In genomic region chr19:23440207-23440606, GRCh38 we compare ENCODE assay signal across 16 cellular contexts. TPM values are rescaled to one million over a fixed set of nuclear protein-coding genes. Genes with fewer than 3 reads are reported as not detected.
DNase-seq lines count a peak whose midpoint lies in the region; ATAC-seq, FAIRE-seq and TF ChIP-seq lines count a peak whose summit lies in the region.
"Had no signal": no experiment of that assay in that cellular context is flagged by ENCODE, and none has a peak within 500 bp of the region (broad histone marks: within the 10 kb centered on the region; RNA-seq: fewer than 3 reads in every experiment).

No MANE protein-coding gene starts in this region.

- TF ChIP-seq POLR2A in breast epithelium (IDR thresholded peaks at IDR 0.05) = no peak

- H3K36me3 Mint-ChIP-seq in MCF 10A (ENCODE audit: insufficient read depth, unreplicated experiment) = no peaks in the 10 kb centered on the region

- no peak for FAIRE-seq in RCC 7860 (lab: Jason Lieb, UNC)

- intact Hi-C loops in MCF 10A (cut with micrococcal nuclease) (no loop called here), breast epithelium (cut with DNase I; ENCODE audit: low total_unique reads) (no loop called here)

- no peak overlapping the region for H3K9ac ChIP-seq in HUES48 (ENCODE audit: low read depth, low read length)

- H3K27me3 Mint-ChIP-seq in MCF 10A (ENCODE audit: insufficient read depth, unreplicated experiment) = no peaks in the 10 kb centered on the region
- H3K27me3 Mint-ChIP-seq: B cell had no signal

- DNase-seq in MCF 10A (ENCODE audit: unreplicated experiment) (no peak), breast epithelium (ENCODE audit: low spot score in 2 of 2) (no peak), astrocyte of the spinal cord (ENCODE audit: low read depth, low spot score) (no peak), dermis blood vessel endothelial cell (no peak), RCC 7860 (ENCODE audit: low spot score) (no peak)
- peak; percentile 25 for DNase-seq in stimulated activated CD8-positive, alpha-beta memory T cell treated with anti-CD3 and anti-CD28 coated beads, Interleukin-4, amount 100 ng/mL, for 48 hours
- DNase-seq: activated CD4-positive, alpha-beta T cell treated with anti-CD3 and anti-CD28 coated beads for 4 hours; GDM1; heart left ventricle; left colon; NCI-H2029 treated with DMSO at 0.1 percent for 48 hours had no signal

- H3K27me3 ChIP-seq in breast epithelium (no peaks in the 10 kb centered on the region), HUES48 (ENCODE audit: control insufficient read depth, insufficient read depth, low read length) (no peaks in the 10 kb centered on the region)
- H3K27me3 ChIP-seq: heart left ventricle, vagina had no signal

- no peak for ATAC-seq in GM18517 (IDR thresholded peaks at IDR 0.05; ENCODE audit: unreplicated experiment)
- ATAC-seq: heart left ventricle, left colon had no signal

- POLR2A ChIA-PET in MCF 10A (lab: Yijun Ruan, JAX) = no interaction called here

- peaks cover 54% of the 10 kb centered on the region for H3K9me3 Mint-ChIP-seq in MCF 10A (ENCODE audit: unreplicated experiment)

- TF ChIP-seq CTCF in MCF 10A (IDR thresholded peaks at IDR 0.05; ENCODE audit: unreplicated experiment) (peak; percentile 26), breast epithelium (IDR thresholded peaks at IDR 0.05) (no peak), astrocyte of the spinal cord (IDR thresholded peaks at IDR 0.05; ENCODE audit: low read depth, low read length) (peak; percentile 14)

- H3K9me3 ChIP-seq in breast epithelium = peaks cover 5% of the 10 kb centered on the region in 2 donors
- peaks cover 85% of the 10 kb centered on the region for H3K9me3 ChIP-seq in HUES48 (ENCODE audit: control insufficient read depth, insufficient read depth, low read length)
- H3K9me3 ChIP-seq: vagina had no signal

- no peaks in the 10 kb centered on the region for H3K36me3 ChIP-seq in breast epithelium
- no peaks in the 10 kb centered on the region for H3K36me3 ChIP-seq in HUES48 (ENCODE audit: control insufficient read depth, insufficient read depth, low read length)
- H3K36me3 ChIP-seq: heart left ventricle, vagina had no signal

- no TSS peak for BruUV-seq in MCF 10A (replicated peaks; lab: Mats Ljungman, UMichigan)

- H3K4me1 ChIP-seq in breast epithelium (no peaks in the 10 kb centered on the region), HUES48 (ENCODE audit: control insufficient read depth, insufficient read depth, low read length) (no peaks in the 10 kb centered on the region)
- H3K4me1 ChIP-seq: heart left ventricle, vagina had no signal

- H3K4me3 ChIP-seq in breast epithelium (no peak overlapping the region), HUES48 (ENCODE audit: low read depth, low read length) (0 out of 2 replicates have a peak overlapping the region, but pooled peaks have one; percentile 2), astrocyte of the spinal cord (ENCODE audit: low read depth, low read length) (no peak overlapping the region)
- H3K4me3 ChIP-seq: heart left ventricle, vagina had no signal

- in situ Hi-C loops in astrocyte of the spinal cord (cut with HindIII; ENCODE audit: low sequenced_read_pairs) = no loop called here

- no peak overlapping the region for H3K27ac ChIP-seq in breast epithelium
- no peak overlapping the region for H3K27ac ChIP-seq in HUES48 (ENCODE audit: low read depth, low read length)
- H3K27ac ChIP-seq: heart left ventricle, vagina had no signal

- no peak overlapping the region for H3K27ac Mint-ChIP-seq in MCF 10A (ENCODE audit: low read depth, unreplicated experiment)
- H3K27ac Mint-ChIP-seq: activated T-helper 2 cell treated with anti-CD3 and anti-CD28 coated beads, Interferon-gamma antibody, Interleukin-2, Interleukin-4, amounts not matched to agents 10 μg/mL and 5 μg/mL and 100 μg/mL, durations not matched to agents 14 hours and 24 hours and 36 hours; B cell had no signal

- H3K4me1 Mint-ChIP-seq in MCF 10A (ENCODE audit: insufficient read depth, unreplicated experiment) = no peaks in the 10 kb centered on the region
- H3K4me1 Mint-ChIP-seq: B cell had no signal

- CTCF ChIA-PET in MCF 10A (lab: Yijun Ruan, JAX) = interaction anchor here (0.7 to 1.3 kb wide), 3 partner anchors 10 to 162 kb away, joined by 3 to 7 read pairs (median 4); no protein-coding TSS in a partner anchor

- no peak overlapping the region for H3K4me3 Mint-ChIP-seq in MCF 10A (ENCODE audit: unreplicated experiment)
- H3K4me3 Mint-ChIP-seq: B cell had no signal

RNA-seq across cellular contexts. Expression of gene ZNF91, which starts 44.9 kb away (rescaled TPM):
- 15.8 and 23.4 TPM in 2 replicates for total RNA-seq in MCF 10A (2022)
- 100 to 1,000 TPM; 106 to 201 (median 149) TPM for total RNA-seq in breast epithelium
- total RNA-seq in dermis blood vessel endothelial cell = 13.4 and 17.4 TPM in 2 replicates

Comparison
In these comparisons a context has a peak if more than half of its experiments do, and no peak if none do; other contexts are left out.
1. CTCF ChIP-seq: peak in MCF 10A (single experiment) and astrocyte of the spinal cord (single experiment); none in breast epithelium (0 of 3).